In genomic region chr7:30929686-30930085, GRCh38 we compare ENCODE assay signal across 28 cellular contexts. TPM values are rescaled to one million over a fixed set of nuclear protein-coding genes. Genes with fewer than 3 reads are reported as not detected.
DNase-seq lines count a peak whose midpoint lies in the region; ATAC-seq and TF ChIP-seq lines count a peak whose summit lies in the region.
"Had no signal": no experiment of that assay in that cellular context is flagged by ENCODE, and none has a peak within 500 bp of the region (broad histone marks: within the 10 kb centered on the region; RNA-seq: fewer than 3 reads in every experiment).

No MANE protein-coding gene starts in this region.

- peaks cover 10% of the 10 kb centered on the region for H3K9me3 ChIP-seq in mesenchymal stem cell (ENCODE audit: control insufficient read depth, low read length)
- no peaks in the 10 kb centered on the region for H3K9me3 ChIP-seq in sigmoid colon
- H3K9me3 ChIP-seq: Peyer's patch had no signal

- peaks cover 51% of the 10 kb centered on the region for H3K4me1 ChIP-seq in mesenchymal stem cell (ENCODE audit: control insufficient read depth, insufficient read depth, low read depth, low read length)
- peaks cover 0 to 25% (median 22%) of the 10 kb centered on the region in 4 donors for H3K4me1 ChIP-seq in sigmoid colon
- H3K4me1 ChIP-seq: Peyer's patch had no signal

- no peak overlapping the region for H3K27ac Mint-ChIP-seq in activated naive CD4-positive, alpha-beta T cell treated with anti-CD3 and anti-CD28 coated beads, Interleukin-2, amount 10 ng/mL, durations not matched to agents 7 days and 5 days

- H3K27ac ChIP-seq in mesenchymal stem cell (ENCODE audit: low read length, poor library complexity, severe bottlenecking) (peak overlapping the region; percentile 6), sigmoid colon (peak overlapping the region in 2 of 4 donors; percentile 66 to 79)
- H3K27ac ChIP-seq: KMS-11, Peyer's patch had no signal

- no peak overlapping the region for H2AFZ ChIP-seq in mesenchymal stem cell (ENCODE audit: low read depth, low read length)

- H2BK120ac ChIP-seq in mesenchymal stem cell (ENCODE audit: low read depth, low read length) = no peak overlapping the region

- no peak overlapping the region for H3K4me2 ChIP-seq in mesenchymal stem cell (ENCODE audit: low read length, poor library complexity, severe bottlenecking)
- H3K4me2 ChIP-seq: KMS-11 had no signal

- no peak for TF ChIP-seq POLR2A in sigmoid colon (IDR thresholded peaks at IDR 0.05)

- intact Hi-C loops in sigmoid colon (cut with DNase I) = no loop called here

- no peaks in the 10 kb centered on the region for H3K36me3 Mint-ChIP-seq in activated naive CD4-positive, alpha-beta T cell treated with anti-CD3 and anti-CD28 coated beads, Interleukin-2, amount 10 ng/mL, durations not matched to agents 7 days and 5 days
- H3K36me3 Mint-ChIP-seq: type B pancreatic cell had no signal

- H3K4ac ChIP-seq in mesenchymal stem cell (ENCODE audit: low read depth in 1 of 2, low read length in 2 of 2) = no peak overlapping the region

- no peak overlapping the region for H3K18ac ChIP-seq in mesenchymal stem cell (ENCODE audit: low read depth in 1 of 2, low read length in 2 of 2)

- H4K91ac ChIP-seq in mesenchymal stem cell (ENCODE audit: low read length) = no peak overlapping the region

- no peak overlapping the region for H3K4me3 ChIP-seq in H7 (ENCODE audit: insufficient read depth, low read depth, low read length)
- H3K4me3 ChIP-seq in mesenchymal stem cell (ENCODE audit: insufficient read depth in 1 of 2, low read depth in 1 of 2, low read length in 2 of 2) = no peak overlapping the region
- no peak overlapping the region for H3K4me3 ChIP-seq in sigmoid colon
- H3K4me3 ChIP-seq: Peyer's patch had no signal

- H3K14ac ChIP-seq in mesenchymal stem cell (ENCODE audit: low read length in 2 of 2) = no peak overlapping the region

- TF ChIP-seq CTCF in sigmoid colon (IDR thresholded peaks at IDR 0.05) = no peak

- no peak overlapping the region for H2BK5ac ChIP-seq in mesenchymal stem cell (ENCODE audit: low read depth, low read length, poor library complexity, severe bottlenecking)

- H3K23ac ChIP-seq in mesenchymal stem cell (ENCODE audit: low read length in 2 of 2) = no peak overlapping the region

- ATAC-seq in HG03571 (IDR thresholded peaks at IDR 0.05; ENCODE audit: unreplicated experiment) = no peak
- ATAC-seq in HG02798 (IDR thresholded peaks at IDR 0.05; ENCODE audit: poor library complexity, unreplicated experiment) = no peak

- H2AK5ac ChIP-seq in mesenchymal stem cell (ENCODE audit: low read length, severe bottlenecking) = peak overlapping the region; percentile 74

- no peak overlapping the region for H2BK15ac ChIP-seq in mesenchymal stem cell (ENCODE audit: low read depth, poor library complexity, severe bottlenecking)

- H3K79me1 ChIP-seq in mesenchymal stem cell (replicated peaks; ENCODE audit: low read length, poor library complexity, severe bottlenecking) = no peaks in the 10 kb centered on the region

- H3K36me3 ChIP-seq in H7 (replicated peaks; ENCODE audit: control insufficient read depth, insufficient read depth, low read length) (no peaks in the 10 kb centered on the region), mesenchymal stem cell (ENCODE audit: control insufficient read depth in 1 of 2, insufficient read depth in 2 of 2, low read depth in 1 of 2, low read length in 2 of 2) (peaks cover 5 to 16% of the 10 kb centered on the region in 2 experiments), sigmoid colon (peaks cover 0 to 23% (median 10%) of the 10 kb centered on the region in 4 donors)

- no peak overlapping the region for H2BK12ac ChIP-seq in mesenchymal stem cell (ENCODE audit: low read length in 2 of 2)

- H4K8ac ChIP-seq in mesenchymal stem cell (ENCODE audit: low read length) = no peak overlapping the region

- no peaks in the 10 kb centered on the region for H3K4me1 Mint-ChIP-seq in activated naive CD4-positive, alpha-beta T cell treated with anti-CD3 and anti-CD28 coated beads, Interleukin-2, amount 10 ng/mL, durations not matched to agents 7 days and 5 days

- no peak for TF ChIP-seq EP300 in sigmoid colon (IDR thresholded peaks at IDR 0.05)

- no peaks in the 10 kb centered on the region for H3K27me3 ChIP-seq in H7 (ENCODE audit: control insufficient read depth, insufficient read depth, low read length)
- H3K27me3 ChIP-seq in mesenchymal stem cell (ENCODE audit: control insufficient read depth in 1 of 2, insufficient read depth in 1 of 2, low read length in 2 of 2) = no peaks in the 10 kb centered on the region
- no peaks in the 10 kb centered on the region for H3K27me3 ChIP-seq in sigmoid colon
- H3K27me3 ChIP-seq: Peyer's patch had no signal

- DNase-seq in activated naive CD4-positive, alpha-beta T cell treated with anti-CD3 and anti-CD28 coated beads, Interleukin-2, amount 10 ng/mL, durations not matched to agents 7 days and 5 days = peak; percentile 14
- DNase-seq in activated naive CD4-positive, alpha-beta T cell (lab: John Stamatoyannopoulos, UW) = no peak
- DNase-seq in H7 (peak; percentile 9), mesenchymal stem cell (no peak), sigmoid colon (peak; percentile 48), SIG-M5 treated with dmso at 0.1 percent for 504 hours (lab: John Stamatoyannopoulos, UW; ENCODE audit: unreplicated experiment) (no peak)
- DNase-seq: activated CD4-positive, CD25-positive, alpha-beta regulatory T cell; cerebellar nuclear complex; DMS53; HCEC 1CT; MM.1S; NCI-H1417; NCI-H2081; NCI-H345; NCI-H748 treated with DMSO at 0.1 percent for 48 hours; occipital lobe; retina had no signal

- no peak overlapping the region for H3K9ac ChIP-seq in mesenchymal stem cell (ENCODE audit: low read length)
- H3K9ac ChIP-seq: KMS-11 had no signal

- CTCF ChIA-PET in activated naive CD4-positive, alpha-beta T cell treated with anti-CD3 and anti-CD28 coated beads, Interleukin-2, amount 10 ng/mL, durations not matched to agents 7 days and 5 days (lab: Charles Lee) = interaction anchor here (1.2 to 2.0 kb wide), 2 partner anchors 9 to 11 kb away, joined by 3 to 13 read pairs; no protein-coding TSS in a partner anchor

- no peaks in the 10 kb centered on the region for H3K27me3 Mint-ChIP-seq in activated naive CD4-positive, alpha-beta T cell treated with anti-CD3 and anti-CD28 coated beads, Interleukin-2, amount 10 ng/mL, durations not matched to agents 7 days and 5 days

- 95% methylated on average over 3 of the region's 4 CpGs for WGBS in mesenchymal stem cell
- WGBS in sigmoid colon, 2 donors = 89 to 90% methylated on average over 4 of the region's 4 CpGs

- H3K4me3 Mint-ChIP-seq in activated naive CD4-positive, alpha-beta T cell treated with anti-CD3 and anti-CD28 coated beads, Interleukin-2, amount 10 ng/mL, durations not matched to agents 7 days and 5 days = no peak overlapping the region
- H3K4me3 Mint-ChIP-seq: type B pancreatic cell had no signal

- peaks cover 6% of the 10 kb centered on the region for H3K9me3 Mint-ChIP-seq in activated naive CD4-positive, alpha-beta T cell treated with anti-CD3 and anti-CD28 coated beads, Interleukin-2, amount 10 ng/mL, durations not matched to agents 7 days and 5 days
- H3K9me3 Mint-ChIP-seq: type B pancreatic cell had no signal

RNA-seq across cellular contexts. Expression of gene AQP1, which starts 18.0 kb away (rescaled TPM):
- 0.26 TPM in 1 of 2 replicates, not detected in the other for total RNA-seq in H7 (2014; rRNA removed; shearing (Covaris generic))
- polyA plus RNA-seq in mesenchymal stem cell (2013, experiment 1 of 2) = 1.0 TPM
- 0.86 TPM for polyA plus RNA-seq in mesenchymal stem cell (2013, experiment 2 of 2)
- total RNA-seq in sigmoid colon = 100 to 1,000 TPM in 3 of 4 donors, 10 to 100 TPM in 1; 66.0 to 191 (median 146) TPM
- 10 to 100 TPM in 1 of 3 donors, 1 to 10 TPM in 2; 3.7 to 41.8 (median 7.8) TPM for polyA plus RNA-seq in sigmoid colon
- total RNA-seq: G401 had no signal

RNA-seq across cellular contexts. Expression of gene GHRHR, which starts 34.1 kb away (rescaled TPM):
- 1.9 and 2.7 TPM in 2 replicates for total RNA-seq in H7 (2014; rRNA removed; shearing (Covaris generic))
- polyA plus RNA-seq in mesenchymal stem cell (2013, experiment 1 of 2) = not detected
- polyA plus RNA-seq in mesenchymal stem cell (2013, experiment 2 of 2) = not detected
- total RNA-seq in sigmoid colon = not detected
- not detected for polyA plus RNA-seq in sigmoid colon
- total RNA-seq: G401; lung microvascular endothelial cell; myocyte; occipital lobe; Peyer's patch; SK-MEL-5; T-helper 1 cell treated with Interleukin-12 subunit alpha and Interleukin-12 subunit beta and Interleukin-4 antibody, amounts not matched to agents 30 ng/mL and 1 ng/mL, for 36 hours had no signal
- polyA plus RNA-seq: BJ had no signal

Comparison
In these comparisons a context has a peak if more than half of its experiments do, and no peak if none do; other contexts are left out.
1. DNase-seq: peak in activated naive CD4-positive, alpha-beta T cell treated with anti-CD3 and anti-CD28 coated beads, Interleukin-2, amount 10 ng/mL, durations not matched to agents 7 days and 5 days (single experiment), H7 (single experiment) and sigmoid colon (single experiment); none in activated naive CD4-positive, alpha-beta T cell (0 of 4), mesenchymal stem cell (single experiment) and SIG-M5 treated with dmso at 0.1 percent for 504 hours (single experiment).
2. RNA of gene AQP1, which starts 18.0 kb away (total RNA-seq): 66.0 to 191 TPM in sigmoid colon; 0.26 TPM in H7; every median in the first group is over 10 times any median in the second.